ENCODE assay signal across 8 cellular contexts in the genomic region with DNA sequence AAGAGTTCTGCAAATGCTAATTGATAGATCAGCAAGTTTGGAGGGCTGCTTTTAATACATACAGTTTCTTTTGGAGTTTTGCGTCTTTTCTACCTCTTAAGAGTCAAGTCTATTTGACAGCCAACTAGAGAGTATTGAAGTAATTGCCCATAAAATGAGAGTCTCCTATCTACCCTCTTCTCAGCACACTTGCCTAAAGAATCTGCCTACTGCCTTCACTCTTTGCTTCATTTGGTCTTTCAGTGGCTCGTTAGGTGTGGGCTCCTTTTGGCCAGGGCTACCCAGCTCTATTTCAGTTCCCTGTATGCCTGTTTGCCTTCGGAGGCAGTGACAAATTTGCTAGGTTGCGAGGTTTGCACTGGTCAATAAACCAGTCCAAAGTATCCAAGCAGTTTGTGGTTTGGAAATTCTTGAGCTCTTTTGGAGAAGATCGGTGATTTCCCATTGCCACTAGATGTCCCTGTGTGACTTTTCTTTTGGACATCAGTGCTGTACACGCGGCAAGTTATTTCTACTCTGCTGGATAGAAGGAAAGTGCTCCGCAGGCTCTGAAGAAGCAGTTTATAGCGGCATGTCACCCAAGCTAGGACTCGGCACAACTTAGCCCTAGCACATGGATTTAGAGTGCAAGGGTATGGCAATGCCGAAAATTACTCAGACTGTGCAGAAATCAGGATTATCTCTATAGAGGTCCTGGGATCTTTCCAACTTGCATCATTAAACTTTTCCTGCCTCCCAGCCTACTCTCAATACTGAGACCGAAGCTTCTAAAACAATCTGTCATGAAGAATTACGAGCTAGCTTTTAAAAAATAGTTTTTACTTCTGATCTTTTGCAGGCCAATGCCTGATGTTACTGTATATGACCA. TPM values are rescaled to one million over a fixed set of nuclear protein-coding genes. Genes with fewer than 3 reads are reported as not detected.
DNase-seq lines count a peak whose midpoint lies in the region; ATAC-seq and TF ChIP-seq lines count a peak whose summit lies in the region.

No MANE protein-coding gene starts in this region.

- no peaks in the 10 kb centered on the region for H3K27me3 Mint-ChIP-seq in activated naive CD8-positive, alpha-beta T cell treated with anti-CD3 and anti-CD28 coated beads for 36 hours
- no peaks in the 10 kb centered on the region for H3K27me3 Mint-ChIP-seq in activated naive CD4-positive, alpha-beta T cell treated with anti-CD3 and anti-CD28 coated beads, Interleukin-2, amount 10 ng/mL, durations not matched to agents 7 days and 5 days

- H3K36me3 Mint-ChIP-seq in activated naive CD8-positive, alpha-beta T cell treated with anti-CD3 and anti-CD28 coated beads for 36 hours: no peaks in the 10 kb centered on the region
- H3K36me3 Mint-ChIP-seq in activated naive CD4-positive, alpha-beta T cell treated with anti-CD3 and anti-CD28 coated beads, Interleukin-2, amount 10 ng/mL, durations not matched to agents 7 days and 5 days: no peaks in the 10 kb centered on the region

- no peaks in the 10 kb centered on the region for H3K4me1 ChIP-seq in smooth muscle cell (ENCODE audit: low read depth)

- no peaks in the 10 kb centered on the region for H3K9me3 ChIP-seq in smooth muscle cell (replicated peaks; ENCODE audit: low read depth)

- no peaks in the 10 kb centered on the region for H3F3A ChIP-seq in smooth muscle cell (ENCODE audit: low read depth)

- ATAC-seq in activated CD4-positive, CD25-positive, alpha-beta regulatory T cell treated with anti-CD3 and anti-CD28 coated beads, Interleukin-2, amount 50 U/mL, for 24 hours: no peak

- TF ChIP-seq POLR2A in NB4 (IDR thresholded peaks at IDR 0.05; ENCODE audit: extremely low read depth, insufficient read length): no peak

- CTCF ChIA-PET in activated naive CD4-positive, alpha-beta T cell treated with anti-CD3 and anti-CD28 coated beads, Interleukin-2, amount 10 ng/mL, durations not matched to agents 7 days and 5 days (lab: Charles Lee): no interaction called here

- no peak overlapping the region for H3K4me3 Mint-ChIP-seq in activated naive CD8-positive, alpha-beta T cell treated with anti-CD3 and anti-CD28 coated beads for 36 hours
- H3K4me3 Mint-ChIP-seq in activated naive CD4-positive, alpha-beta T cell treated with anti-CD3 and anti-CD28 coated beads, Interleukin-2, amount 10 ng/mL, durations not matched to agents 7 days and 5 days: no peak overlapping the region

- no peaks in the 10 kb centered on the region for H3K27me3 ChIP-seq in smooth muscle cell (ENCODE audit: low read depth)

- H4K20me1 ChIP-seq in smooth muscle cell (ENCODE audit: low read depth): no peaks in the 10 kb centered on the region

- WGBS in smooth muscle cell (ENCODE audit: low lambda C conversion rate): 38% methylated on average over 13 of the region's 13 CpGs

- H3K79me2 ChIP-seq in smooth muscle cell (ENCODE audit: low read depth): no peaks in the 10 kb centered on the region

- H3K9ac ChIP-seq in smooth muscle cell (ENCODE audit: low read depth): no peak overlapping the region

- peak overlapping the region; percentile 77 for H3K4me2 ChIP-seq in smooth muscle cell

- no peak overlapping the region for H3K4me3 ChIP-seq in NB4 (ENCODE audit: low read depth, low read length)
- no peak overlapping the region for H3K4me3 ChIP-seq in smooth muscle cell

- peak overlapping the region; percentile 77 for H2AFZ ChIP-seq in smooth muscle cell (ENCODE audit: low read depth)

- DNase-seq in DMS79 (lab: John Stamatoyannopoulos, UW) (peak; percentile 53), NB4 (ENCODE audit: low read depth) (peak; percentile 22), hepatic stellate cell (ENCODE audit: low spot score) (peak; percentile 53), smooth muscle cell (lab: John Stamatoyannopoulos, UW; ENCODE audit: unreplicated experiment) (no peak)
- no peak for DNase-seq in activated naive CD8-positive, alpha-beta T cell treated with anti-CD3 and anti-CD28 coated beads for 36 hours
- no peak for DNase-seq in activated naive CD4-positive, alpha-beta T cell treated with anti-CD3 and anti-CD28 coated beads, Interleukin-2, amount 10 ng/mL, durations not matched to agents 7 days and 5 days

- no peak overlapping the region for H3K27ac Mint-ChIP-seq in activated naive CD8-positive, alpha-beta T cell treated with anti-CD3 and anti-CD28 coated beads for 36 hours
- no peak overlapping the region for H3K27ac Mint-ChIP-seq in activated naive CD4-positive, alpha-beta T cell treated with anti-CD3 and anti-CD28 coated beads, Interleukin-2, amount 10 ng/mL, durations not matched to agents 7 days and 5 days

- H3K27ac ChIP-seq in VCaP: no peak overlapping the region
- no peak overlapping the region for H3K27ac ChIP-seq in smooth muscle cell (ENCODE audit: low read depth)

- H3K9me3 Mint-ChIP-seq in activated naive CD8-positive, alpha-beta T cell treated with anti-CD3 and anti-CD28 coated beads for 36 hours: peaks cover 2% of the 10 kb centered on the region
- peaks cover 20% of the 10 kb centered on the region for H3K9me3 Mint-ChIP-seq in activated naive CD4-positive, alpha-beta T cell treated with anti-CD3 and anti-CD28 coated beads, Interleukin-2, amount 10 ng/mL, durations not matched to agents 7 days and 5 days

- no peaks in the 10 kb centered on the region for H3K36me3 ChIP-seq in smooth muscle cell (ENCODE audit: low read depth)

- H3K4me1 Mint-ChIP-seq in activated naive CD8-positive, alpha-beta T cell treated with anti-CD3 and anti-CD28 coated beads for 36 hours: no peaks in the 10 kb centered on the region
- H3K4me1 Mint-ChIP-seq in activated naive CD4-positive, alpha-beta T cell treated with anti-CD3 and anti-CD28 coated beads, Interleukin-2, amount 10 ng/mL, durations not matched to agents 7 days and 5 days: no peaks in the 10 kb centered on the region

- TF ChIP-seq CTCF in NB4 (IDR thresholded peaks at IDR 0.05; ENCODE audit: low read depth, low read length) (peak; percentile 16), VCaP (conservative IDR thresholded peaks at IDR 0.05) (peak; percentile 86), smooth muscle cell (IDR thresholded peaks at IDR 0.05; ENCODE audit: borderline replicate concordance, insufficient read depth, poor library complexity, severe bottlenecking) (peak; percentile 46)

RNA-seq across cellular contexts. Expression of gene MGST1, which starts 38.6 kb away (rescaled TPM):
- total RNA-seq in smooth muscle cell: 30.4 and 31.4 TPM in 2 replicates
- polyA plus RNA-seq in smooth muscle cell: 21.7 and 59.2 TPM in 2 replicates
- total RNA-seq in activated naive CD8-positive, alpha-beta T cell treated with anti-CD3 and anti-CD28 coated beads for 36 hours: not detected

Comparison
In these comparisons a context has a peak if more than half of its experiments do, and no peak if none do; other contexts are left out.
1. DNase-seq: peak in DMS79 (single experiment), NB4 (single experiment) and hepatic stellate cell (single experiment); none in smooth muscle cell (single experiment), activated naive CD8-positive, alpha-beta T cell treated with anti-CD3 and anti-CD28 coated beads for 36 hours (single experiment) and activated naive CD4-positive, alpha-beta T cell treated with anti-CD3 and anti-CD28 coated beads, Interleukin-2, amount 10 ng/mL, durations not matched to agents 7 days and 5 days (single experiment).
2. CTCF ChIP-seq: peak in every context shown above with its lines; median percentile 86 in VCaP; 46 in smooth muscle cell; 16 in NB4.
3. RNA of gene MGST1, which starts 38.6 kb away (total RNA-seq): 30.4 to 31.4 TPM in smooth muscle cell; not detected in activated naive CD8-positive, alpha-beta T cell treated with anti-CD3 and anti-CD28 coated beads for 36 hours; every median in the first group is over 10 times any median in the second.